Comparison of ENCODE assay signal across 8 cellular contexts in genomic region chr1:27603320-27603961, GRCh38. TPM values are rescaled to one million over a fixed set of nuclear protein-coding genes. Genes with fewer than 3 reads are reported as not detected.
A peak's percentile ranks its signal among the peaks of the same experiment; 100 is the strongest.
DNase-seq lines count a peak whose midpoint lies in the region; ATAC-seq and TF ChIP-seq lines count a peak whose summit lies in the region.

No MANE protein-coding gene starts in this region.

- H3K4me3 Mint-ChIP-seq in CD4-positive, CD25-positive, alpha-beta regulatory T cell, result peak overlapping the region; percentile 88 to 98 (median 94)
- H3K4me3 Mint-ChIP-seq in type B pancreatic cell, result peak overlapping the region; percentile 96

- H3K36me3 ChIP-seq in CD4-positive, CD25-positive, alpha-beta regulatory T cell (ENCODE audit: control insufficient read depth, insufficient read depth, low read length), result no peaks in the 10 kb centered on the region
- H3K36me3 ChIP-seq in duodenal mucosa (ENCODE audit: control insufficient read depth in 1 of 2, insufficient read depth in 2 of 2, low read length in 2 of 2), result no peaks in the 10 kb centered on the region

- peaks cover 42% of the 10 kb centered on the region for H3K4me1 ChIP-seq in CD4-positive, CD25-positive, alpha-beta regulatory T cell (ENCODE audit: control insufficient read depth, insufficient read depth, low read length, poor library complexity, severe bottlenecking)
- H3K4me1 ChIP-seq in duodenal mucosa (ENCODE audit: control insufficient read depth in 1 of 2, insufficient read depth in 2 of 2, low read length in 2 of 2), result peaks cover 39 to 40% of the 10 kb centered on the region in 2 donors

- peak; percentile 5 to 7 for ATAC-seq in CD4-positive, CD25-positive, alpha-beta regulatory T cell (ENCODE audit: low read depth in 2 of 2)

- peak overlapping the region; percentile 70 for H3K27ac ChIP-seq in CD4-positive, CD25-positive, alpha-beta regulatory T cell (ENCODE audit: insufficient read depth, low read length, poor library complexity, severe bottlenecking)
- H3K27ac ChIP-seq in duodenal mucosa (ENCODE audit: low read depth, low read length), result peak overlapping the region; percentile 79

- TF ChIP-seq CTCF in HFF-Myc (IDR thresholded peaks at IDR 0.05; ENCODE audit: low read depth, low read length, missing control alignments) (no peak), type B pancreatic cell (conservative IDR thresholded peaks at IDR 0.05) (no peak)

- H3K27me3 ChIP-seq in CD4-positive, CD25-positive, alpha-beta regulatory T cell (ENCODE audit: control insufficient read depth, insufficient read depth, low read length), result no peaks in the 10 kb centered on the region
- no peaks in the 10 kb centered on the region for H3K27me3 ChIP-seq in duodenal mucosa (ENCODE audit: control insufficient read depth in 1 of 2, insufficient read depth in 2 of 2, low read length in 2 of 2)

- H3K9me3 Mint-ChIP-seq in CD4-positive, CD25-positive, alpha-beta regulatory T cell, result no peaks in the 10 kb centered on the region
- H3K9me3 Mint-ChIP-seq in type B pancreatic cell, result no peaks in the 10 kb centered on the region

- peaks cover 4 to 66% (median 37%) of the 10 kb centered on the region in 4 donors for H3K4me1 Mint-ChIP-seq in CD4-positive, CD25-positive, alpha-beta regulatory T cell
- H3K4me1 Mint-ChIP-seq in type B pancreatic cell (ENCODE audit: unreplicated experiment), result peaks cover 53% of the 10 kb centered on the region

- H3K9me3 ChIP-seq in CD4-positive, CD25-positive, alpha-beta regulatory T cell (ENCODE audit: control insufficient read depth in 2 of 2, low read length in 2 of 2), result no peaks in the 10 kb centered on the region
- H3K9me3 ChIP-seq in duodenal mucosa (ENCODE audit: control insufficient read depth in 1 of 2, low read length in 2 of 2), result no peaks in the 10 kb centered on the region

- H3K36me3 Mint-ChIP-seq in CD4-positive, CD25-positive, alpha-beta regulatory T cell, result no peaks in the 10 kb centered on the region
- no peaks in the 10 kb centered on the region for H3K36me3 Mint-ChIP-seq in type B pancreatic cell

- peak in 2 of 3 donors; percentile 38 to 40 for DNase-seq in CD4-positive, CD25-positive, alpha-beta regulatory T cell
- DNase-seq in HFF-Myc (ENCODE audit: extremely low read depth, low read depth) (no peak), T-helper 9 cell (peak; percentile 23), midbrain (lab: John Stamatoyannopoulos, UW) (peak; percentile 90), type B pancreatic cell (ENCODE audit: extremely low spot score, unreplicated experiment) (no peak), NCI-H1930 (lab: John Stamatoyannopoulos, UW) (no peak), kidney tubule cell (ENCODE audit: low spot score) (no peak)

- peak overlapping the region; percentile 53 to 82 for H3K9ac ChIP-seq in duodenal mucosa (ENCODE audit: low read depth in 1 of 2, low read length in 2 of 2)

- H3K4me3 ChIP-seq in CD4-positive, CD25-positive, alpha-beta regulatory T cell (ENCODE audit: low read depth, low read length), result peak overlapping the region; percentile 80
- H3K4me3 ChIP-seq in HFF-Myc (replicated peaks; ENCODE audit: low read depth, low read length), result peak overlapping the region; percentile 81
- H3K4me3 ChIP-seq in duodenal mucosa (ENCODE audit: low read depth in 1 of 2, low read length in 2 of 2), result peak overlapping the region; percentile 81 to 90

- H3K27ac Mint-ChIP-seq in CD4-positive, CD25-positive, alpha-beta regulatory T cell, result peak overlapping the region; percentile 32 to 96 (median 35)
- H3K27ac Mint-ChIP-seq in type B pancreatic cell, result peak overlapping the region; percentile 84

- peaks cover 8% of the 10 kb centered on the region for H3K27me3 Mint-ChIP-seq in CD4-positive, CD25-positive, alpha-beta regulatory T cell
- H3K27me3 Mint-ChIP-seq in type B pancreatic cell, result no peaks in the 10 kb centered on the region

RNA-seq across cellular contexts. Expression of gene AHDC1, which starts 0.5 kb away (rescaled TPM):
- 26.2 TPM for total RNA-seq in CD4-positive, CD25-positive, alpha-beta regulatory T cell
- 1 to 10 TPM in 1 of 4 donors, under 1 TPM in 3; 0.07 to 1.4 (median 0.50) TPM for polyA plus RNA-seq in CD4-positive, CD25-positive, alpha-beta regulatory T cell
- total RNA-seq in type B pancreatic cell (ENCODE audit: low replicate concordance), result 49.3 and 61.0 TPM in 2 replicates

RNA-seq across cellular contexts. Expression of gene FGR, which starts 31.5 kb away (rescaled TPM):
- total RNA-seq in CD4-positive, CD25-positive, alpha-beta regulatory T cell, result 0.15 TPM
- polyA plus RNA-seq in CD4-positive, CD25-positive, alpha-beta regulatory T cell, result under 1 TPM; 0.20 to 0.87 (median 0.33) TPM
- not detected in 2 replicates for total RNA-seq in type B pancreatic cell (ENCODE audit: low replicate concordance)

Comparison
In these comparisons a context has a peak if more than half of its experiments do, and no peak if none do; other contexts are left out.
1. DNase-seq: peak in CD4-positive, CD25-positive, alpha-beta regulatory T cell (2 of 3), T-helper 9 cell (single experiment) and midbrain (single experiment); none in HFF-Myc (single experiment), type B pancreatic cell (single experiment), NCI-H1930 (0 of 2) and kidney tubule cell (single experiment).
2. Peak in every context shown above with its lines, with median percentiles within 50 percentile points of each other: H3K4me3 ChIP-seq.